ENCODE assay signal across 8 cellular contexts in the genomic region with DNA sequence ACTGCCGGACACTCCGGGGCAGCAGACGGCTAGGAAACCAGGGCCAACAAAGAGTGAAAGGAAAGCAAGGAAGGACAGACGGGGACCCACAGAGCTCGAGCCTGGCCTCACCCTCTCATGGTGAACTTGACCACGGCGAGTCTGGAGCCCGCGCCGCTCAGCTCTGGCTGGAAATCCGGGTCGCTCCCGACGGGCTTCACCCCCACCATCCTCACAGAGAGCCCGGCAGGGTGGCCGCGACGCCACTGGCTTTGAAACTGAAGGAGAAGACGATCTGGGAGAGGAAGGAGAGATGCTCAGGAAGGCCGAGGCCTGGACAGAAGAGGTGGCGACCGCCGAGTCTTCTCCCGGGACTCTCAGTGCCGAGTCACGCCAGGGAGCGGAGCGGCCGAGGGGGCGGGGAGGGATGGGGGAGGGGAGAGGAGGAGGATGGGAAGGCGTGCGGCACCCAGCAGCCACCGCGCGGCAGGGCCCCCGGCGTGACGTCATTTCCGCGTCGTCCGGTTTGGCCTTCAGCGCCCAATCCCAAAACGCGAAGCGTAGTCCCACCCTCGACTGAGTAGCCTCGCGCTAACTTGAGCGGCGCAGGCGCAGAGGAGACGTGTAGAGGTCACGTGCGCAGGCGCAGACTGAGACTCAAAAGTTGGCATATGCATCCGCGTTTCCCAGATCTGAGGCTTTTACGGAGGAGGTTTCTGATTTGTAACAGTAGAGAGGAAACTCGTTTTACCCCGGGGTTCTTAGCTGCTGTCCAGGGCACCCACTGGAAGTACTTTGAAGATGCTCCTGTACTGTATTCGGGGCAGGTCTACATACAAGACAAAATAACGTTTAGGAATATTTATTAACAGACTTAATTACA. TPM values are rescaled to one million over a fixed set of nuclear protein-coding genes. Genes with fewer than 3 reads are reported as not detected.
A peak's percentile ranks its signal among the peaks of the same experiment; 100 is the strongest.
DNase-seq lines count a peak whose midpoint lies in the region; ATAC-seq, FAIRE-seq and TF ChIP-seq lines count a peak whose summit lies in the region.

A gene (minus strand): TSS at position 361 of the 862 bp plus-strand sequence. CDS start 152 bp downstream, at position 209.

- peaks cover 42% of the 10 kb centered on the region for H4K20me1 ChIP-seq in IMR-90 (ENCODE audit: insufficient read depth, low read length)

- FAIRE-seq in D721Med (lab: Jason Lieb, UNC), result peak; percentile 100

- peak; percentile 97 for DNase-seq in D721Med (ENCODE audit: insufficient read length, low spot score)
- peak; percentile 99 for DNase-seq in IMR-90
- DNase-seq in OCI-M1 (lab: John Stamatoyannopoulos, UW), result peak; percentile 99
- DNase-seq in activated T-cell treated with anti-CD3 and anti-CD28 coated beads for 24 hours (ENCODE audit: low read depth), result peak; percentile 100
- DNase-seq in epidermal melanocyte (ENCODE audit: insufficient read length, low spot score), result peak; percentile 74
- peak; percentile 99 for DNase-seq in middle frontal gyrus (ENCODE audit: extremely low spot score, low spot score)
- DNase-seq in stimulated activated CD8-positive, alpha-beta memory T cell treated with anti-CD3 and anti-CD28 coated beads, Interleukin-2, amount 100 ng/mL, for 48 hours (ENCODE audit: low read depth in 2 of 2), result peak; percentile 99

- H4K5ac ChIP-seq in IMR-90 (ENCODE audit: low read depth, low read length), result peak within 1 kb of the TSS; percentile 95

- peak; percentile 95 for ATAC-seq in GM21528 (IDR thresholded peaks at IDR 0.05; ENCODE audit: low FRiP score, unreplicated experiment)
- ATAC-seq in IMR-90 (ENCODE audit: low read depth), result peak; percentile 97

- peak within 1 kb of the TSS; percentile 89 to 98 for H4K8ac ChIP-seq in IMR-90 (ENCODE audit: low read depth in 2 of 2, low read length in 2 of 2)

- H4K91ac ChIP-seq in IMR-90 (ENCODE audit: insufficient read depth, low read depth, low read length), result peak within 1 kb of the TSS; percentile 90

- no peaks in the 10 kb centered on the region for H3K27me3 ChIP-seq in IMR-90 (ENCODE audit: control insufficient read depth, insufficient read depth, low read length)

- peak within 1 kb of the TSS; percentile 56 for H2BK120ac ChIP-seq in IMR-90 (ENCODE audit: low read depth, low read length)

- peak within 1 kb of the TSS; percentile 96 for H2AFZ ChIP-seq in IMR-90 (replicated peaks; ENCODE audit: low read length, poor library complexity)

- H2AK5ac ChIP-seq in IMR-90 (ENCODE audit: low read depth, low read length), result peak within 1 kb of the TSS; percentile 73

- no peak within 1 kb of the TSS for H2BK15ac ChIP-seq in IMR-90 (ENCODE audit: low read depth, low read length)

- H3K4me2 ChIP-seq in IMR-90 (ENCODE audit: low read depth, low read length), result peak within 1 kb of the TSS; percentile 87

- in situ Hi-C loops in IMR-90 (cut with MboI; ENCODE audit: low sequenced_read_pairs), result no loop called here

- BruUV-seq in IMR-90 (replicated peaks; lab: Mats Ljungman, UMichigan), result no TSS peak

- H3K4me3 ChIP-seq in IMR-90 (ENCODE audit: insufficient read depth, low read depth, low read length), result peak within 1 kb of the TSS; percentile 94

- H3K79me1 ChIP-seq in IMR-90 (ENCODE audit: low read depth in 1 of 2, low read length in 2 of 2), result peaks cover 0 to 17% of the 10 kb centered on the region in 2 experiments; a peak in 2 of 4 replicates

- peak within 1 kb of the TSS; percentile 91 for H3K27ac ChIP-seq in IMR-90 (ENCODE audit: insufficient read depth, low read length)

- H3K4ac ChIP-seq in IMR-90 (ENCODE audit: low read depth, low read length), result peak within 1 kb of the TSS; percentile 90

- H3K9me1 ChIP-seq in IMR-90 (ENCODE audit: insufficient read depth, low read length), result no peaks in the 10 kb centered on the region

- no peak within 1 kb of the TSS for H2BK20ac ChIP-seq in IMR-90 (ENCODE audit: low read depth, low read length)

- peak within 1 kb of the TSS; percentile 87 for H3K56ac ChIP-seq in IMR-90 (ENCODE audit: extremely low read depth, insufficient read depth, low read length)

- dilution Hi-C loops in IMR-90 (cut with HindIII; ENCODE audit: low sequenced_read_pairs, unreplicated experiment), result no loop called here

- CTCF ChIA-PET in IMR-90 (lab: Yijun Ruan, JAX), result no interaction called here

- peak within 1 kb of the TSS; percentile 93 for H3K23ac ChIP-seq in IMR-90 (ENCODE audit: low read depth, low read length)

- H2AK9ac ChIP-seq in IMR-90 (replicated peaks; ENCODE audit: low read depth, low read length, poor library complexity), result peak within 1 kb of the TSS; percentile 96

- peak within 1 kb of the TSS; percentile 91 for H3K14ac ChIP-seq in IMR-90 (replicated peaks; ENCODE audit: low read depth, low read length)

- no peak for TF ChIP-seq RAD21 in IMR-90 (IDR thresholded peaks at IDR 0.05; ENCODE audit: low read length)

- 1% methylated on average over 25 of the region's 63 CpGs; no CpG with 5 or more reads in 1 of the 2 experiments for WGBS in IMR-90 (ENCODE audit: extremely low coverage in 2 of 2, insufficient read length in 1 of 2), 2 experiments

- peak within 1 kb of the TSS; percentile 55 for H3K18ac ChIP-seq in IMR-90 (ENCODE audit: low read depth, low read length)

- POLR2A ChIA-PET in IMR-90 (lab: Charles Lee; ENCODE audit: unreplicated experiment), result interaction anchor here (0.5 to 0.8 kb wide), 3 partner anchors 13 to 845 kb away, joined by 3 to 5 read pairs (median 3); a partner anchor contains a TSS

- no peak for TF ChIP-seq CTCF in D721Med (IDR thresholded peaks at IDR 0.05; ENCODE audit: insufficient read depth, missing control alignments)
- no peak for TF ChIP-seq CTCF in IMR-90 (conservative IDR thresholded peaks at IDR 0.05; ENCODE audit: low read depth, low read length)

- TF ChIP-seq POLR2A in IMR-90 (IDR thresholded peaks at IDR 0.05; ENCODE audit: low read depth, low read length), result peak; percentile 96

- no peaks in the 10 kb centered on the region for H3K36me3 ChIP-seq in IMR-90 (ENCODE audit: control insufficient read depth, insufficient read depth, low read length)

- H2BK5ac ChIP-seq in IMR-90 (ENCODE audit: low read depth, low read length, poor library complexity, severe bottlenecking), result peak within 1 kb of the TSS; percentile 92

- H3K9ac ChIP-seq in IMR-90 (ENCODE audit: low read depth, low read length), result peak within 1 kb of the TSS; percentile 96

- H3K9me3 ChIP-seq in IMR-90 (ENCODE audit: control insufficient read depth, insufficient read depth, low read length), result no peaks in the 10 kb centered on the region

- intact Hi-C loops in IMR-90 (cut with micrococcal nuclease), result no loop called here

- peaks cover 3% of the 10 kb centered on the region; the same call in 1 of the 2 replicates for H3K4me1 ChIP-seq in IMR-90 (ENCODE audit: control insufficient read depth, insufficient read depth, low read length)

TF ChIP-seq in IMR-90, 13 proteins besides CTCF, POLR2A, EP300 and RAD21:
- TF ChIP-seq SMC3 (IDR thresholded peaks at IDR 0.05; ENCODE audit: low read depth, low read length) (no peak), MAZ (IDR thresholded peaks at IDR 0.05; ENCODE audit: borderline replicate concordance, low read depth, low read length) (peak; percentile 90; the same call in 1 of the 2 replicates), NFE2L2 (IDR thresholded peaks at IDR 0.05; ENCODE audit: low read depth, low read length) (peak; percentile 72), RFX5 (IDR thresholded peaks at IDR 0.05; ENCODE audit: low read depth, low read length) (no peak), BHLHE40 (IDR thresholded peaks at IDR 0.05; ENCODE audit: low read depth, low read length) (peak; percentile 89), CEBPB (IDR thresholded peaks at IDR 0.05; ENCODE audit: low read depth, low read length) (no peak), MAFK (IDR thresholded peaks at IDR 0.05; ENCODE audit: low read depth, low read length) (no peak), RCOR1 (IDR thresholded peaks at IDR 0.05; ENCODE audit: insufficient replicate concordance, low read length) (no peak), CHD1 (IDR thresholded peaks at IDR 0.05; ENCODE audit: low read depth, low read length) (no peak), MXI1 (IDR thresholded peaks at IDR 0.05; ENCODE audit: borderline replicate concordance, low read depth, low read length) (no peak; the same call in 1 of the 2 replicates), FOS (IDR thresholded peaks at IDR 0.05; ENCODE audit: low read depth, low read length) (peak; percentile 49; the same call in 1 of the 2 replicates)
- TF ChIP-seq, protein P1, sequence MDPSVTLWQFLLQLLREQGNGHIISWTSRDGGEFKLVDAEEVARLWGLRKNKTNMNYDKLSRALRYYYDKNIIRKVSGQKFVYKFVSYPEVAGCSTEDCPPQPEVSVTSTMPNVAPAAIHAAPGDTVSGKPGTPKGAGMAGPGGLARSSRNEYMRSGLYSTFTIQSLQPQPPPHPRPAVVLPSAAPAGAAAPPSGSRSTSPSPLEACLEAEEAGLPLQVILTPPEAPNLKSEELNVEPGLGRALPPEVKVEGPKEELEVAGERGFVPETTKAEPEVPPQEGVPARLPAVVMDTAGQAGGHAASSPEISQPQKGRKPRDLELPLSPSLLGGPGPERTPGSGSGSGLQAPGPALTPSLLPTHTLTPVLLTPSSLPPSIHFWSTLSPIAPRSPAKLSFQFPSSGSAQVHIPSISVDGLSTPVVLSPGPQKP (IDR thresholded peaks at IDR 0.05; ENCODE audit: borderline replicate concordance, low read depth, low read length), result no peak
- TF ChIP-seq, protein P2, sequence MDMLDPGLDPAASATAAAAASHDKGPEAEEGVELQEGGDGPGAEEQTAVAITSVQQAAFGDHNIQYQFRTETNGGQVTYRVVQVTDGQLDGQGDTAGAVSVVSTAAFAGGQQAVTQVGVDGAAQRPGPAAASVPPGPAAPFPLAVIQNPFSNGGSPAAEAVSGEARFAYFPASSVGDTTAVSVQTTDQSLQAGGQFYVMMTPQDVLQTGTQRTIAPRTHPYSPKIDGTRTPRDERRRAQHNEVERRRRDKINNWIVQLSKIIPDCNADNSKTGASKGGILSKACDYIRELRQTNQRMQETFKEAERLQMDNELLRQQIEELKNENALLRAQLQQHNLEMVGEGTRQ (IDR thresholded peaks at IDR 0.05; ENCODE audit: low read depth, low read length), result peak; percentile 97

RNA-seq across cellular contexts. Expression of the gene that starts here (rescaled TPM):
- total RNA-seq in IMR-90 (2012; rRNA removed), result 38.7 and 72.2 TPM in 2 replicates
- polyA plus RNA-seq in IMR-90 (2012; rRNA removed), result 55.8 and 62.5 TPM in 2 replicates
- 6.4 and 10.7 TPM in 2 replicates for polyA plus RNA-seq in IMR-90 (2012; cell fraction: cytosol; rRNA removed)
- 3.1 and 17.4 TPM in 2 replicates for polyA plus RNA-seq in IMR-90 (2012; cell fraction: nucleus; rRNA removed; ENCODE audit: low replicate concordance)

Comparison
In these comparisons a context has a peak if more than half of its experiments do, and no peak if none do; other contexts are left out.
1. Peak in every context shown above with its lines: DNase-seq, ATAC-seq, H3K4me3 ChIP-seq and H3K27ac ChIP-seq.